Comparison of ENCODE assay signal across 25 cellular contexts in the genomic region with DNA sequence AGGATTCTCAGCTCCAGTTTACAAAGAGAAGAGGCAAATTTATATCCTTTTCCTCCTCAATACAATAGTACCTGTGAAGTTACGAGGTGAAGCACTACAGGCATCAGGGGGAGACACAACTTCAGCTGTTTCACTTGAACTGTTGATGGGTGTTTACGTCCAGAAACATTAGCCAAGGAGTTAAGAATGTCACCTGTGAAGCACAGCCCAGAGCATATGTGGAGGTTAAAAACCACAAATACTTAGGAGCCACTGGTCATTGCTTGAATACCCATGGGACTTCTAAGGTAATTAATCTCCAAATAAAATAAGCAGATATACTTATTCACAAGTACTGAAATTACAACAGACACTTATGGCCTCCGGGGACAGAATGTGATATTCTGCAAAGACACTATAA.
"Had no signal": no experiment of that assay in that cellular context is flagged by ENCODE, and none has a peak within 500 bp of the region (broad histone marks: within the 10 kb centered on the region; RNA-seq: fewer than 3 reads in every experiment).

No MANE protein-coding gene starts in this region.

- H3K9ac ChIP-seq: SK-N-SH had no signal

- H3K4me3 ChIP-seq: SJCRH30 had no signal

- H3K36me3 ChIP-seq: SJCRH30 had no signal

- H3K27me3 Mint-ChIP-seq: activated CD4-positive, alpha-beta memory T cell treated with anti-CD3 and anti-CD28 coated beads, Interleukin-2, amount 10 ng/mL, durations not matched to agents 7 days and 5 days; activated CD4-positive, alpha-beta T cell treated with anti-CD3 and anti-CD28 coated beads for 36 hours; activated naive CD8-positive, alpha-beta T cell; activated T-helper 17 cell treated with anti-CD3 and anti-CD28 coated beads, Interleukin-2, amount 50 U/mL, for 72 hours had no signal

- H3K9me3 Mint-ChIP-seq: activated CD4-positive, alpha-beta memory T cell treated with anti-CD3 and anti-CD28 coated beads, Interleukin-2, amount 10 ng/mL, durations not matched to agents 7 days and 5 days; activated naive CD4-positive, alpha-beta T cell treated with anti-CD3 and anti-CD28 coated beads for 36 hours; activated T-helper 17 cell treated with anti-CD3 and anti-CD28 coated beads, Interleukin-2, amount 50 U/mL, for 72 hours had no signal

- H3K4me3 Mint-ChIP-seq: activated CD4-positive, alpha-beta memory T cell treated with anti-CD3 and anti-CD28 coated beads, Interleukin-2, amount 10 ng/mL, durations not matched to agents 7 days and 5 days; activated CD4-positive, alpha-beta T cell treated with anti-CD3 and anti-CD28 coated beads for 36 hours; activated naive CD4-positive, alpha-beta T cell treated with anti-CD3 and anti-CD28 coated beads for 36 hours; activated naive CD8-positive, alpha-beta T cell; activated T-helper 17 cell treated with anti-CD3 and anti-CD28 coated beads, Interleukin-2, amount 50 U/mL, for 72 hours had no signal

- ATAC-seq: activated CD4-positive, alpha-beta T cell treated with anti-CD3 and anti-CD28 coated beads for 36 hours; activated T-helper 17 cell treated with anti-CD3 and anti-CD28 coated beads, Interleukin-2, amount 50 U/mL, for 72 hours had no signal

- H3K9me3 ChIP-seq: SJCRH30, SK-N-SH had no signal

- H3K4me2 ChIP-seq: SK-N-SH had no signal

- H3K27ac ChIP-seq: SJCRH30, VCaP had no signal

- H3K27me3 ChIP-seq: SJCRH30 had no signal

- DNase-seq: activated CD4-positive, alpha-beta memory T cell treated with anti-CD3 and anti-CD28 coated beads, Interleukin-2, amount 10 ng/mL, durations not matched to agents 7 days and 5 days; activated CD4-positive, alpha-beta T cell treated with anti-CD3 and anti-CD28 coated beads for 36 hours; activated CD4-positive, alpha-beta T cell treated with anti-CD3 and anti-CD28 coated beads, Interleukin-2, amount 50 U/mL, for 1 hour; activated CD4-positive, CD25-positive, alpha-beta regulatory T cell; activated gamma-delta T cell; activated naive CD4-positive, alpha-beta T cell treated with anti-CD3 and anti-CD28 coated beads for 36 hours; activated T-cell treated with anti-CD3 and anti-CD28 coated beads for 4 hours; activated T-cell treated with anti-CD3 and anti-CD28 coated beads, Interleukin-2, amount 50 U/mL, for 48 hours; amygdala; KG1; NCI-H1048; NCI-H146; NCI-H1930; NCI-H345; NCI-H510A; NCI-H526 treated with DMSO at 0.1 percent for 48 hours; NCI-H82; Right ventricle myocardium superior; RPMI8226; SJCRH30; SK-N-SH; T-helper 1 cell had no signal

- H3K27ac Mint-ChIP-seq: activated CD4-positive, alpha-beta memory T cell treated with anti-CD3 and anti-CD28 coated beads, Interleukin-2, amount 10 ng/mL, durations not matched to agents 7 days and 5 days; activated CD4-positive, alpha-beta T cell treated with anti-CD3 and anti-CD28 coated beads for 36 hours; activated naive CD4-positive, alpha-beta T cell treated with anti-CD3 and anti-CD28 coated beads for 36 hours; activated naive CD8-positive, alpha-beta T cell; activated T-helper 17 cell treated with anti-CD3 and anti-CD28 coated beads, Interleukin-2, amount 50 U/mL, for 72 hours had no signal

- H3K4me1 Mint-ChIP-seq: activated CD4-positive, alpha-beta memory T cell treated with anti-CD3 and anti-CD28 coated beads, Interleukin-2, amount 10 ng/mL, durations not matched to agents 7 days and 5 days; activated T-helper 17 cell treated with anti-CD3 and anti-CD28 coated beads, Interleukin-2, amount 50 U/mL, for 72 hours had no signal
